In genomic region chr2:150676747-150677382, GRCh38 we compare ENCODE assay signal across 29 cellular contexts.
"Had no signal": no experiment of that assay in that cellular context is flagged by ENCODE, and none has a peak within 500 bp of the region (broad histone marks: within the 10 kb centered on the region; RNA-seq: fewer than 3 reads in every experiment).

No MANE protein-coding gene starts in this region.

- H3K4me3 ChIP-seq: ascending aorta, cardiac muscle cell, colonic mucosa, dorsolateral prefrontal cortex, gastroesophageal sphincter, lower lobe of right lung, skin epidermis, upper lobe of left lung had no signal

- H3K9me3 ChIP-seq: ascending aorta, colonic mucosa, gastroesophageal sphincter, lower lobe of right lung, upper lobe of left lung had no signal

- H3K36me3 Mint-ChIP-seq: activated CD4-positive, alpha-beta memory T cell treated with anti-CD3 and anti-CD28 coated beads for 36 hours; activated naive CD4-positive, alpha-beta T cell treated with anti-CD3 and anti-CD28 coated beads, Interleukin-2, amount 10 ng/mL, durations not matched to agents 7 days and 5 days; activated naive CD8-positive, alpha-beta T cell treated with anti-CD3 and anti-CD28 coated beads, Interleukin-2, amount 10 ng/mL, durations not matched to agents 7 days and 5 days; brain; natural killer cell had no signal

- H3K4me1 ChIP-seq: ascending aorta, colonic mucosa, gastroesophageal sphincter, lower lobe of right lung, upper lobe of left lung had no signal

- H3K9me3 Mint-ChIP-seq: activated CD4-positive, alpha-beta T cell treated with anti-CD3 and anti-CD28 coated beads, Interleukin-2, amount 10 ng/mL, durations not matched to agents 24 days and 14 days; activated naive CD4-positive, alpha-beta T cell treated with anti-CD3 and anti-CD28 coated beads, Interleukin-2, amount 10 ng/mL, durations not matched to agents 7 days and 5 days; activated naive CD8-positive, alpha-beta T cell treated with anti-CD3 and anti-CD28 coated beads, Interleukin-2, amount 10 ng/mL, durations not matched to agents 7 days and 5 days; activated T-helper 1 cell treated with anti-CD3 and anti-CD28 coated beads, Interleukin-12 subunit alpha, Interleukin-12 subunit beta, Interleukin-2, Interleukin-4 antibody, amounts not matched to agents 30 ng/mL and 10 ng/mL and 1 ng/mL, durations not matched to agents 14 hours and 24 hours and 36 hours had no signal

- H3K4me1 Mint-ChIP-seq: activated CD4-positive, alpha-beta T cell treated with anti-CD3 and anti-CD28 coated beads, Interleukin-2, amount 10 ng/mL, durations not matched to agents 24 days and 14 days; activated naive CD4-positive, alpha-beta T cell treated with anti-CD3 and anti-CD28 coated beads, Interleukin-2, amount 10 ng/mL, durations not matched to agents 7 days and 5 days; activated naive CD8-positive, alpha-beta T cell treated with anti-CD3 and anti-CD28 coated beads, Interleukin-2, amount 10 ng/mL, durations not matched to agents 7 days and 5 days; natural killer cell; stimulated activated naive CD8-positive, alpha-beta T cell treated with anti-CD3 and anti-CD28 coated beads, Interleukin-15, amount 100 ng/mL, for 72 hours had no signal

- H3K36me3 ChIP-seq: ascending aorta, cardiac muscle cell, colonic mucosa, gastroesophageal sphincter, lower lobe of right lung, upper lobe of left lung had no signal

- ATAC-seq: gastroesophageal sphincter; lower lobe of right lung; natural killer cell; sciatic nerve; stimulated activated naive CD8-positive, alpha-beta T cell treated with anti-CD3 and anti-CD28 coated beads, Interleukin-15, amount 100 ng/mL, for 72 hours had no signal

- H3K27ac Mint-ChIP-seq: activated CD4-positive, alpha-beta memory T cell treated with anti-CD3 and anti-CD28 coated beads for 36 hours; activated CD4-positive, alpha-beta T cell treated with anti-CD3 and anti-CD28 coated beads, Interleukin-2, amount 10 ng/mL, durations not matched to agents 24 days and 14 days; activated naive CD4-positive, alpha-beta T cell treated with anti-CD3 and anti-CD28 coated beads, Interleukin-2, amount 10 ng/mL, durations not matched to agents 7 days and 5 days; activated naive CD8-positive, alpha-beta T cell treated with anti-CD3 and anti-CD28 coated beads, Interleukin-2, amount 10 ng/mL, durations not matched to agents 7 days and 5 days; activated T-helper 1 cell treated with anti-CD3 and anti-CD28 coated beads, Interleukin-12 subunit alpha, Interleukin-12 subunit beta, Interleukin-2, Interleukin-4 antibody, amounts not matched to agents 30 ng/mL and 10 ng/mL and 1 ng/mL, durations not matched to agents 14 hours and 24 hours and 36 hours; natural killer cell; stimulated activated naive CD8-positive, alpha-beta T cell treated with anti-CD3 and anti-CD28 coated beads, Interleukin-15, amount 100 ng/mL, for 72 hours had no signal

- H3K27me3 ChIP-seq: ascending aorta, cardiac muscle cell, colonic mucosa, dorsolateral prefrontal cortex, gastroesophageal sphincter, upper lobe of left lung had no signal

- H3K27ac ChIP-seq: ascending aorta, cardiac muscle cell, colonic mucosa, dorsolateral prefrontal cortex, gastroesophageal sphincter, lower lobe of right lung, skin epidermis, upper lobe of left lung had no signal

- DNase-seq: activated CD4-positive, alpha-beta memory T cell treated with anti-CD3 and anti-CD28 coated beads for 36 hours; activated CD4-positive, alpha-beta T cell treated with anti-CD3 and anti-CD28 coated beads, Interleukin-2, amount 10 ng/mL, durations not matched to agents 24 days and 14 days; activated CD8-positive, alpha-beta memory T cell treated with anti-CD3 and anti-CD28 coated beads, Interleukin-2, amount 50 U/mL, for 4 hours; activated effector memory CD4-positive, alpha-beta T cell treated with anti-CD3 and anti-CD28 coated beads, Interleukin-2, amount 50 U/mL, for 16 hours; activated naive CD4-positive, alpha-beta T cell treated with anti-CD3 and anti-CD28 coated beads, Interleukin-2, amount 10 ng/mL, durations not matched to agents 7 days and 5 days; activated naive CD8-positive, alpha-beta T cell treated with anti-CD3 and anti-CD28 coated beads, Interleukin-2, amount 10 ng/mL, durations not matched to agents 7 days and 5 days; activated T-cell treated with anti-CD3 and anti-CD28 coated beads, Interleukin-2, amount 50 U/mL, for 1 hour; cerebellar nuclear complex; colonic mucosa; dorsolateral prefrontal cortex; effector memory CD4-positive, alpha-beta T cell; hippocampal formation; lower lobe of right lung; mesenchymal stem cell; natural killer cell; posterior cingulate gyrus; stimulated activated CD4-positive, alpha-beta T cell treated with anti-CD3 and anti-CD28 coated beads, Interleukin-12 subunit alpha, Interleukin-12 subunit beta, amount 100 ng/mL, for 4 hours; stimulated activated CD4-positive, alpha-beta T cell treated with anti-CD3 and anti-CD28 coated beads, Interleukin-4, amount 100 ng/mL, for 1 hour; stimulated activated naive CD8-positive, alpha-beta T cell treated with anti-CD3 and anti-CD28 coated beads, Interleukin-15, amount 100 ng/mL, for 72 hours; substantia nigra; T-helper 2 cell; upper lobe of left lung had no signal

- H3K4me3 Mint-ChIP-seq: activated CD4-positive, alpha-beta memory T cell treated with anti-CD3 and anti-CD28 coated beads for 36 hours; activated CD4-positive, alpha-beta T cell treated with anti-CD3 and anti-CD28 coated beads, Interleukin-2, amount 10 ng/mL, durations not matched to agents 24 days and 14 days; activated naive CD4-positive, alpha-beta T cell treated with anti-CD3 and anti-CD28 coated beads, Interleukin-2, amount 10 ng/mL, durations not matched to agents 7 days and 5 days; activated naive CD8-positive, alpha-beta T cell treated with anti-CD3 and anti-CD28 coated beads, Interleukin-2, amount 10 ng/mL, durations not matched to agents 7 days and 5 days; activated T-helper 1 cell treated with anti-CD3 and anti-CD28 coated beads, Interleukin-12 subunit alpha, Interleukin-12 subunit beta, Interleukin-2, Interleukin-4 antibody, amounts not matched to agents 30 ng/mL and 10 ng/mL and 1 ng/mL, durations not matched to agents 14 hours and 24 hours and 36 hours; natural killer cell; stimulated activated naive CD8-positive, alpha-beta T cell treated with anti-CD3 and anti-CD28 coated beads, Interleukin-15, amount 100 ng/mL, for 72 hours had no signal

- H3K27me3 Mint-ChIP-seq: activated CD4-positive, alpha-beta memory T cell treated with anti-CD3 and anti-CD28 coated beads for 36 hours; activated CD4-positive, alpha-beta T cell treated with anti-CD3 and anti-CD28 coated beads, Interleukin-2, amount 10 ng/mL, durations not matched to agents 24 days and 14 days; activated naive CD4-positive, alpha-beta T cell treated with anti-CD3 and anti-CD28 coated beads, Interleukin-2, amount 10 ng/mL, durations not matched to agents 7 days and 5 days; activated naive CD8-positive, alpha-beta T cell treated with anti-CD3 and anti-CD28 coated beads, Interleukin-2, amount 10 ng/mL, durations not matched to agents 7 days and 5 days; stimulated activated naive CD8-positive, alpha-beta T cell treated with anti-CD3 and anti-CD28 coated beads, Interleukin-15, amount 100 ng/mL, for 72 hours had no signal
